8 cellular contexts compared by ENCODE assay signal in the genomic region with DNA sequence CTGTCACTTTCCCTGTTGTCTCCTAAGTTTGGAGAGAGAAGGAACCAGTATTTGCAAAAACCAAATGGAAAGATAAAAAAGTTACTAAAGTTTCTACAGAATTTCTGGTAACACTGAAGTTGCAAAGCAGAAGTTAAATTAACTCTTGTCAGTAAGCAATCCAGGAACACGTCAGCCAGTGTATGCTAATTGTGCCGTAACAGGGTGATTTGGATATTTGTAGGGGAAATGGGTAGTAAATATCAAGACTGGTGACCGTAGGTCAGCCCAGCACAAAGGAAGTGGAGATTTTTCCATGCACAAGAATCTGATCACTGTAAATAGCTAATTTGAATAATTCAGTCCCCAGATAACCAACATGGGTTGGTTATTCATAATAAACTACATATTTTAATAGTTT. TPM values are rescaled to one million over a fixed set of nuclear protein-coding genes. Genes with fewer than 3 reads are reported as not detected.
A peak's percentile ranks its signal among the peaks of the same experiment; 100 is the strongest.
DNase-seq lines count a peak whose midpoint lies in the region; ATAC-seq and TF ChIP-seq lines count a peak whose summit lies in the region.

No MANE protein-coding gene starts in this region.

- CTCF ChIA-PET in activated naive CD4-positive, alpha-beta T cell treated with anti-CD3 and anti-CD28 coated beads, Interleukin-2, amount 10 ng/mL, durations not matched to agents 7 days and 5 days (lab: Charles Lee), result interaction anchor here (2.2 kb wide), 1 partner anchor 17 kb away, joined by 9 read pairs; no protein-coding TSS in a partner anchor

- H3K9me3 ChIP-seq in parathyroid adenoma (ENCODE audit: control insufficient read depth, low read length), result no peaks in the 10 kb centered on the region

- peaks cover 16% of the 10 kb centered on the region for H3K4me1 Mint-ChIP-seq in activated naive CD4-positive, alpha-beta T cell treated with anti-CD3 and anti-CD28 coated beads, Interleukin-2, amount 10 ng/mL, durations not matched to agents 7 days and 5 days
- H3K4me1 Mint-ChIP-seq in endothelial cell (ENCODE audit: unreplicated experiment), result peaks cover 48% of the 10 kb centered on the region

- H3K27ac Mint-ChIP-seq in activated naive CD4-positive, alpha-beta T cell treated with anti-CD3 and anti-CD28 coated beads, Interleukin-2, amount 10 ng/mL, durations not matched to agents 7 days and 5 days, result peak overlapping the region; percentile 97
- no peak overlapping the region for H3K27ac Mint-ChIP-seq in endothelial cell (ENCODE audit: unreplicated experiment)

- peak overlapping the region; percentile 98 for H3K4me3 Mint-ChIP-seq in activated naive CD4-positive, alpha-beta T cell treated with anti-CD3 and anti-CD28 coated beads, Interleukin-2, amount 10 ng/mL, durations not matched to agents 7 days and 5 days
- H3K4me3 Mint-ChIP-seq in endothelial cell (ENCODE audit: unreplicated experiment), result peak overlapping the region; percentile 98

- TF ChIP-seq CTCF in endothelial cell (IDR thresholded peaks at IDR 0.05; ENCODE audit: unreplicated experiment) (no peak), parathyroid adenoma (IDR thresholded peaks at IDR 0.05) (no peak)

- no peak overlapping the region for H3K9ac ChIP-seq in parathyroid adenoma

- DNase-seq in activated naive CD4-positive, alpha-beta T cell treated with anti-CD3 and anti-CD28 coated beads, Interleukin-2, amount 10 ng/mL, durations not matched to agents 7 days and 5 days, result no peak
- DNase-seq in activated naive CD4-positive, alpha-beta T cell treated with Interleukin-2 at 50 U/mL for 16 hours, result no peak
- peak; percentile 52 for DNase-seq in RPMI8226
- DNase-seq in endothelial cell (ENCODE audit: low spot score), result no peak
- DNase-seq in dedifferentiated amniotic fluid mesenchymal stem cell (ENCODE audit: extremely low spot score), result no peak

- no peaks in the 10 kb centered on the region for H3K27me3 ChIP-seq in parathyroid adenoma (ENCODE audit: control insufficient read depth, insufficient read depth, low read length)

- H2AFZ ChIP-seq in parathyroid adenoma, result no peak overlapping the region

- peaks cover 14% of the 10 kb centered on the region for H3K27me3 Mint-ChIP-seq in activated naive CD4-positive, alpha-beta T cell treated with anti-CD3 and anti-CD28 coated beads, Interleukin-2, amount 10 ng/mL, durations not matched to agents 7 days and 5 days
- peaks cover 12% of the 10 kb centered on the region for H3K27me3 Mint-ChIP-seq in endothelial cell (ENCODE audit: unreplicated experiment)

- H3K4me1 ChIP-seq in parathyroid adenoma, result peaks cover 24% of the 10 kb centered on the region

- ATAC-seq in HG03097 (IDR thresholded peaks at IDR 0.05; ENCODE audit: low FRiP score, unreplicated experiment) (no peak), GM18502 (IDR thresholded peaks at IDR 0.05; ENCODE audit: poor library complexity, unreplicated experiment) (no peak)

- H3K4me2 ChIP-seq in parathyroid adenoma (ENCODE audit: low read length), result peak overlapping the region; percentile 93

- H3K36me3 ChIP-seq in parathyroid adenoma (ENCODE audit: control insufficient read depth, insufficient read depth, low read length), result no peaks in the 10 kb centered on the region

- H3K9me3 Mint-ChIP-seq in activated naive CD4-positive, alpha-beta T cell treated with anti-CD3 and anti-CD28 coated beads, Interleukin-2, amount 10 ng/mL, durations not matched to agents 7 days and 5 days, result no peaks in the 10 kb centered on the region
- no peaks in the 10 kb centered on the region for H3K9me3 Mint-ChIP-seq in endothelial cell (ENCODE audit: unreplicated experiment)

- peaks cover 24% of the 10 kb centered on the region for H3K79me2 ChIP-seq in parathyroid adenoma

- peak overlapping the region; percentile 99 for H3K4me3 ChIP-seq in parathyroid adenoma (ENCODE audit: low read depth, low read length)

- H3K27ac ChIP-seq in parathyroid adenoma, result peak overlapping the region; percentile 97

- peaks cover 70% of the 10 kb centered on the region for H3K36me3 Mint-ChIP-seq in activated naive CD4-positive, alpha-beta T cell treated with anti-CD3 and anti-CD28 coated beads, Interleukin-2, amount 10 ng/mL, durations not matched to agents 7 days and 5 days
- H3K36me3 Mint-ChIP-seq in endothelial cell (ENCODE audit: low read depth, unreplicated experiment), result peaks cover 35% of the 10 kb centered on the region

RNA-seq across cellular contexts. Expression of gene CDKN1B, which starts 2.3 kb away (rescaled TPM):
- 34.6 TPM for total RNA-seq in endothelial cell (ENCODE audit: unreplicated experiment)

RNA-seq across cellular contexts. Expression of gene GPR19, which starts 23.5 kb away (rescaled TPM):
- 4.0 TPM for total RNA-seq in endothelial cell (ENCODE audit: unreplicated experiment)
